In genomic region chr14:25349269-25349668, GRCh38 we compare ENCODE assay signal across 15 cellular contexts.
"Had no signal": no experiment of that assay in that cellular context is flagged by ENCODE, and none has a peak within 500 bp of the region (broad histone marks: within the 10 kb centered on the region; RNA-seq: fewer than 3 reads in every experiment).

No MANE protein-coding gene starts in this region.

- H3K4me3 ChIP-seq: ascending aorta, dorsolateral prefrontal cortex, heart left ventricle, skin epidermis had no signal

- H3K4me2 ChIP-seq: SK-N-SH had no signal

- H3K27me3 ChIP-seq: ascending aorta, dorsolateral prefrontal cortex, foreskin keratinocyte, heart left ventricle had no signal

- H3K36me3 ChIP-seq: ascending aorta, heart left ventricle had no signal

- H3K9me2 ChIP-seq: SK-N-SH had no signal

- H3K4me1 ChIP-seq: ascending aorta, foreskin keratinocyte, heart left ventricle had no signal

- ATAC-seq: activated CD8-positive, alpha-beta memory T cell treated with anti-CD3 and anti-CD28 coated beads, Interleukin-2, amount 10 ng/mL, durations not matched to agents 7 days and 5 days; foreskin keratinocyte; heart left ventricle; left lobe of liver; stimulated activated effector memory CD8-positive, alpha-beta T cell treated with anti-CD3 and anti-CD28 coated beads, Interleukin-12 subunit alpha, Interleukin-12 subunit beta, amount 100 ng/mL, for 72 hours had no signal

- H3K9me3 ChIP-seq: SK-N-SH had no signal

- H3K27ac ChIP-seq: ascending aorta, foreskin keratinocyte, heart left ventricle, skin epidermis had no signal

- DNase-seq: activated B cell treated with CpG ODN at 0.5 μM for 24 hours; activated CD4-positive, alpha-beta T cell treated with anti-CD3 and anti-CD28 coated beads, Interleukin-2, amount 50 U/mL, for 1 hour; activated CD8-positive, alpha-beta memory T cell treated with anti-CD3 and anti-CD28 coated beads, Interleukin-2, amount 10 ng/mL, durations not matched to agents 7 days and 5 days; activated gamma-delta T cell; activated T-cell treated with anti-CD3 and anti-CD28 coated beads, Interleukin-2, amount 50 U/mL, for 24 hours; foreskin keratinocyte; heart left ventricle; retina; SK-N-SH; substantia nigra had no signal

- H3K9ac ChIP-seq: SK-N-SH had no signal
